8 cellular contexts compared by ENCODE assay signal in genomic region chr18:813405-814071, GRCh38. TPM values are rescaled to one million over a fixed set of nuclear protein-coding genes. Genes with fewer than 3 reads are reported as not detected.
A peak's percentile ranks its signal among the peaks of the same experiment; 100 is the strongest.
DNase-seq lines count a peak whose midpoint lies in the region; ATAC-seq and TF ChIP-seq lines count a peak whose summit lies in the region.

No MANE protein-coding gene starts in this region.

- peak overlapping the region in 1 of 2 donors; percentile 93 for H3K4me3 Mint-ChIP-seq in CD14-positive monocyte

- H3K36me3 Mint-ChIP-seq in CD14-positive monocyte: peaks cover 8 to 15% of the 10 kb centered on the region in 2 donors

- H3K27me3 ChIP-seq in DND-41 (ENCODE audit: insufficient read depth, low read length, poor library complexity) (no peaks in the 10 kb centered on the region), OCI-LY3 (ENCODE audit: low read depth, low read length) (peaks cover 18% of the 10 kb centered on the region), neutrophil (peaks cover 98% of the 10 kb centered on the region)

- H3K9ac ChIP-seq in DND-41 (ENCODE audit: low read depth, low read length) (peak overlapping the region; percentile 83), OCI-LY3 (ENCODE audit: low read length) (no peak overlapping the region)

- peaks cover 36% of the 10 kb centered on the region for H3K4me1 ChIP-seq in DND-41 (ENCODE audit: insufficient read depth, low read length)
- H3K4me1 ChIP-seq in OCI-LY3 (ENCODE audit: low read length): peaks cover 21% of the 10 kb centered on the region
- peaks cover 15 to 35% of the 10 kb centered on the region in 2 experiments for H3K4me1 ChIP-seq in neutrophil (ENCODE audit: control insufficient read depth in 1 of 2, insufficient read depth in 1 of 2, low read depth in 1 of 2, low read length in 1 of 2)

- intact Hi-C loops in CD14-positive monocyte (cut with micrococcal nuclease): no loop called here

- no peaks in the 10 kb centered on the region; the same call in 1 of the 2 replicates for H3K36me3 ChIP-seq in DND-41 (ENCODE audit: insufficient read depth, low read length)
- no peaks in the 10 kb centered on the region for H3K36me3 ChIP-seq in OCI-LY3 (replicated peaks; ENCODE audit: low read depth, low read length)
- H3K36me3 ChIP-seq in neutrophil: no peaks in the 10 kb centered on the region

- TF ChIP-seq CTCF in DND-41 (IDR thresholded peaks at IDR 0.05; ENCODE audit: borderline replicate concordance, extremely low read depth, low read length, poor library complexity, severe bottlenecking): no peak
- no peak for TF ChIP-seq CTCF in OCI-LY3 (IDR thresholded peaks at IDR 0.05; ENCODE audit: low read depth, low read length)
- TF ChIP-seq CTCF in neutrophil (IDR thresholded peaks at IDR 0.05): no peak
- TF ChIP-seq CTCF in CD14-positive monocyte (IDR thresholded peaks at IDR 0.05): no peak

- H2AFZ ChIP-seq in DND-41 (ENCODE audit: low read depth, low read length) (peak overlapping the region; percentile 80), OCI-LY3 (ENCODE audit: low read depth, low read length) (no peak overlapping the region)

- H3K4me3 ChIP-seq in DND-41 (ENCODE audit: low read depth in 1 of 2, low read length in 2 of 2) (peak overlapping the region; percentile 86 to 88; a peak in 3 of 4 replicates), OCI-LY3 (ENCODE audit: low read length) (peak overlapping the region; percentile 95), neutrophil (ENCODE audit: low read depth in 1 of 2, low read length in 1 of 2) (peak overlapping the region; percentile 33 to 47)

- peak overlapping the region in 1 of 7 donors; percentile 53 for H3K27ac Mint-ChIP-seq in CD14-positive monocyte

- ATAC-seq in DND-41 (ENCODE audit: insufficient read depth, low read depth) (no peak), GM21515 (IDR thresholded peaks at IDR 0.05; ENCODE audit: unreplicated experiment) (no peak), left lobe of liver (no peak)

- peaks cover 24% of the 10 kb centered on the region for H3K4me1 Mint-ChIP-seq in CD14-positive monocyte

- no peaks in the 10 kb centered on the region; the same call in 1 of the 2 replicates for H4K20me1 ChIP-seq in DND-41 (ENCODE audit: insufficient read depth, low read length)
- peaks cover 18% of the 10 kb centered on the region for H4K20me1 ChIP-seq in OCI-LY3 (ENCODE audit: insufficient read depth, low read length)

- H3K9me3 Mint-ChIP-seq in CD14-positive monocyte: peaks cover 14 to 33% (median 24%) of the 10 kb centered on the region in 7 donors

- H3K27ac ChIP-seq in DND-41 (ENCODE audit: low read length) (peak overlapping the region; percentile 84), OCI-LY3 (ENCODE audit: low read length) (no peak overlapping the region), neutrophil (peak overlapping the region; percentile 32)

- peaks cover 85 to 92% (median 90%) of the 10 kb centered on the region in 3 donors for H3K27me3 Mint-ChIP-seq in CD14-positive monocyte (ENCODE audit: low read depth in 3 of 3)

- DNase-seq in DND-41: no peak
- DNase-seq in dermis blood vessel endothelial cell: peak; percentile 50
- DNase-seq in GM19240 (ENCODE audit: insufficient read length, low spot score): no peak
- no peak for DNase-seq in CD14-positive monocyte (ENCODE audit: low spot score)
- DNase-seq in left lobe of liver (ENCODE audit: low spot score): no peak

- H3K4me2 ChIP-seq in DND-41 (ENCODE audit: insufficient read depth, low read length) (peak overlapping the region; percentile 64), OCI-LY3 (ENCODE audit: low read length) (peak overlapping the region; percentile 85)

- no peaks in the 10 kb centered on the region for H3K9me3 ChIP-seq in DND-41 (ENCODE audit: insufficient read depth, low read length, severe bottlenecking)
- H3K9me3 ChIP-seq in OCI-LY3 (ENCODE audit: insufficient read depth, low read length): no peaks in the 10 kb centered on the region
- peaks cover 5% of the 10 kb centered on the region for H3K9me3 ChIP-seq in neutrophil

- H3K79me2 ChIP-seq in DND-41 (ENCODE audit: insufficient read depth, low read length) (peaks cover 33% of the 10 kb centered on the region), OCI-LY3 (ENCODE audit: low read length) (peaks cover 12% of the 10 kb centered on the region; the same call in 1 of the 2 replicates)

RNA-seq across cellular contexts. Expression of gene YES1, which starts 1.5 kb away (rescaled TPM):
- total RNA-seq in dermis blood vessel endothelial cell (302 and 318 TPM in 2 replicates), left lobe of liver (31.1 TPM)
- not detected for polyA plus RNA-seq in CD14-positive monocyte

Comparison
In these comparisons a context has a peak if more than half of its experiments do, and no peak if none do; other contexts are left out.
1. H3K4me3 ChIP-seq: peak in every context shown above with its lines; median percentile 95 in OCI-LY3; 87 in DND-41; 40 in neutrophil.